Comparison of ENCODE assay signal across 13 cellular contexts in the genomic region with DNA sequence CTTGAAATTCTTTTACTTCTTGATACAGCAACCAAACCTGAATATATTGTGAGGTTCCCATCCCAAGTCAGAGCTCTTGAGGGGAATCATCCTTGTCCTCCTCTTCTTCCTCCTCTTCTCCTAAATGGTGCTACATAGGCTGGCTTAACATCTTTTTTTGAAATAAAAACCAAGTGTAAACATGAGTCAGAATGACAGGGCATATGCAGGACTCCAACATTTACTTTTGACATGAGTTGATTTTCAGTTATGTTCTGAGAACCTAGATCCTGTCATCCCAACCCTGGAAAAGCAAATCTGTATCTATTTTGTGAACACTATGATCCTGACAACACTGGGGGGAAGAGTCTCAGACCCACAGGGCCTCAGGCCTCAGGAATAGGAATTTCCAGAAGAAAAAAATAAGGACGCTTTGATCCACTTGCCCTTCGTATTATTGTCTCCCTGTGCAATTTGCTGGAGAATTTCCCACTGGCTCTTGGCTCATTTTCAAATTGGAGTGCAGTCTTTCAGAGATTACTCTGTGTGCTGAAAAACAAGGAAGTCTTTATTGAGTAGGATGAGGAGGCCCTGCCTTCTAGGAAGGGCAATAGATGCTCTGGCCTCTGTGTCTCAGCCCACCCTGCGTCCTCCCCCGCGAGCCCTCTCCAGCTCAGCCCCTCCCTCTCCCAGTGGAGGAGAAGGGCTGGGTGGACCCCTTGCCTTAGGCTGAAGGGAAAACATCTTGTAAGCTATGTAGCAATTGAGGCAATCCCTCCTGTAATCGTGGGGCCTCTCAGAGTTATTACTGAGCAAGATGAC.
DNase-seq lines count a peak whose midpoint lies in the region; ATAC-seq and TF ChIP-seq lines count a peak whose summit lies in the region.
"Had no signal": no experiment of that assay in that cellular context is flagged by ENCODE, and none has a peak within 500 bp of the region (broad histone marks: within the 10 kb centered on the region; RNA-seq: fewer than 3 reads in every experiment).

No MANE protein-coding gene starts in this region.

- TF ChIP-seq CTCF in Calu3 (IDR thresholded peaks at IDR 0.05; ENCODE audit: unreplicated experiment): no peak
- no peak for TF ChIP-seq CTCF in ovary (IDR thresholded peaks at IDR 0.05)

- H3K36me3 ChIP-seq in ovary: no peaks in the 10 kb centered on the region

- no peak overlapping the region for H3K4me3 ChIP-seq in ovary
- H3K4me3 ChIP-seq: SK-N-MC had no signal

- CTCF ChIA-PET in Calu3 (lab: Charles Lee): no interaction called here

- no peaks in the 10 kb centered on the region for H3K36me3 Mint-ChIP-seq in Calu3 (ENCODE audit: insufficient read depth, unreplicated experiment)

- no peak overlapping the region for H3K4me3 Mint-ChIP-seq in Calu3 (ENCODE audit: low read depth, unreplicated experiment)
- H3K4me3 Mint-ChIP-seq: CD4-positive, alpha-beta T cell; central memory CD8-positive, alpha-beta T cell had no signal

- H3K9me3 Mint-ChIP-seq in Calu3 (ENCODE audit: low read depth, unreplicated experiment): no peaks in the 10 kb centered on the region
- H3K9me3 Mint-ChIP-seq: CD4-positive, alpha-beta T cell; central memory CD8-positive, alpha-beta T cell had no signal

- no peak for TF ChIP-seq POLR2A in ovary (IDR thresholded peaks at IDR 0.05)

- H3K27ac Mint-ChIP-seq in Calu3 (ENCODE audit: unreplicated experiment): peak overlapping the region; percentile 11
- H3K27ac Mint-ChIP-seq: CD4-positive, alpha-beta T cell had no signal

- H3K27me3 Mint-ChIP-seq in Calu3 (ENCODE audit: unreplicated experiment): no peaks in the 10 kb centered on the region

- DNase-seq in Calu3 (no peak), T1000 (lab: John Stamatoyannopoulos, UW) (peak; percentile 1), globus pallidus (ENCODE audit: low spot score) (peak; percentile 89), ovary (peak; percentile 39 to 69 (median 50)), NCI-H2081 treated with DMSO at 0.1 percent for 48 hours (lab: John Stamatoyannopoulos, UW) (no peak), NCI-H1417 treated with DMSO at 0.1 percent for 48 hours (lab: John Stamatoyannopoulos, UW) (no peak)
- DNase-seq in activated effector memory CD4-positive, alpha-beta T cell treated with Interleukin-2 at 50 U/mL for 16 hours: no peak
- DNase-seq: CD4-positive, alpha-beta T cell; NCI-H1436; occipital lobe had no signal

- TF ChIP-seq EP300 in ovary (IDR thresholded peaks at IDR 0.05): no peak

- no TSS peak for BruUV-seq in Calu3 (replicated peaks; lab: Mats Ljungman, UMichigan)

- no peaks in the 10 kb centered on the region for H3K27me3 ChIP-seq in ovary

- ATAC-seq in HG03460 (IDR thresholded peaks at IDR 0.05; ENCODE audit: unreplicated experiment): no peak

- H3K27ac ChIP-seq in ovary: peak overlapping the region in 1 of 2 donors; percentile 9
- H3K27ac ChIP-seq: SK-N-MC had no signal

- peaks cover 12% of the 10 kb centered on the region for H3K4me1 ChIP-seq in ovary (ENCODE audit: insufficient read depth)

- intact Hi-C loops in Calu3 (cut with micrococcal nuclease; ENCODE audit: unreplicated experiment): no loop called here
- intact Hi-C loops in ovary (cut with DNase I): no loop called here

- no peaks in the 10 kb centered on the region for H3K9me3 ChIP-seq in ovary

- peaks cover 14% of the 10 kb centered on the region for H3K4me1 Mint-ChIP-seq in Calu3 (ENCODE audit: low read depth, unreplicated experiment)
- H3K4me1 Mint-ChIP-seq: central memory CD8-positive, alpha-beta T cell had no signal

- WGBS in ovary, 3 donors: 3 to 8% (median 6%) methylated on average over 6 of the region's 6 CpGs

Comparison
In these comparisons a context has a peak if more than half of its experiments do, and no peak if none do; other contexts are left out.
1. DNase-seq: peak in T1000 (single experiment), globus pallidus (single experiment) and ovary (5 of 5); none in Calu3 (single experiment), NCI-H2081 treated with DMSO at 0.1 percent for 48 hours (single experiment), NCI-H1417 treated with DMSO at 0.1 percent for 48 hours (single experiment) and activated effector memory CD4-positive, alpha-beta T cell treated with Interleukin-2 at 50 U/mL for 16 hours (single experiment).